Comparison of ENCODE assay signal across 8 cellular contexts in genomic region chr6:32700391-32701040, GRCh38. TPM values are rescaled to one million over a fixed set of nuclear protein-coding genes. Genes with fewer than 3 reads are reported as not detected.
DNase-seq lines count a peak whose midpoint lies in the region; ATAC-seq and TF ChIP-seq lines count a peak whose summit lies in the region.

No MANE protein-coding gene starts in this region.

- peak; percentile 58 for DNase-seq in DMS153 treated with DMSO at 0.1 percent for 48 hours (lab: John Stamatoyannopoulos, UW; ENCODE audit: unreplicated experiment)
- DNase-seq in HS-5 (ENCODE audit: low read depth): peak; percentile 13
- peak; percentile 73 for DNase-seq in OCI-M1 (lab: John Stamatoyannopoulos, UW)
- DNase-seq in MCF 10A (ENCODE audit: unreplicated experiment): peak; percentile 73
- peak; percentile 67 for DNase-seq in iPS-NIHi7 (ENCODE audit: extremely low spot score)
- peak; percentile 10 to 11 for DNase-seq in stimulated activated CD4-positive, alpha-beta T cell treated with anti-CD3 and anti-CD28 coated beads, Interleukin-2, amount 100 ng/mL, for 48 hours
- no peak for DNase-seq in NCI-H187 (lab: John Stamatoyannopoulos, UW)

- H3K4me3 Mint-ChIP-seq in MCF 10A (ENCODE audit: unreplicated experiment): no peak overlapping the region

- peaks cover 89% of the 10 kb centered on the region for H3K27me3 Mint-ChIP-seq in MCF 10A (ENCODE audit: insufficient read depth, unreplicated experiment)

- POLR2A ChIA-PET in MCF 10A (lab: Yijun Ruan, JAX): interaction anchor here (1.2 kb wide), 1 partner anchor 281 kb away, joined by 4 read pairs; no protein-coding TSS in a partner anchor

- CTCF ChIA-PET in MCF 10A (lab: Yijun Ruan, JAX): interaction anchor here (0.6 to 4.3 kb wide), 24 partner anchors 12 to 729 kb away, joined by 3 to 33 read pairs (median 3); partner anchors contain the start of genes DXO and HLA-DQB1

- no peak for ATAC-seq in HG03039 (IDR thresholded peaks at IDR 0.05; ENCODE audit: unreplicated experiment)

- no peaks in the 10 kb centered on the region for H3K36me3 Mint-ChIP-seq in MCF 10A (ENCODE audit: insufficient read depth, unreplicated experiment)

- H3K9me3 Mint-ChIP-seq in MCF 10A (ENCODE audit: unreplicated experiment): peaks cover 7% of the 10 kb centered on the region

- TF ChIP-seq CTCF in MCF 10A (IDR thresholded peaks at IDR 0.05; ENCODE audit: unreplicated experiment): peak; percentile 45

- no peaks in the 10 kb centered on the region for H3K4me1 Mint-ChIP-seq in MCF 10A (ENCODE audit: insufficient read depth, unreplicated experiment)

- no peak overlapping the region for H3K27ac Mint-ChIP-seq in MCF 10A (ENCODE audit: low read depth, unreplicated experiment)

- no TSS peak for BruUV-seq in MCF 10A (replicated peaks; lab: Mats Ljungman, UMichigan)

- intact Hi-C loops in MCF 10A (cut with micrococcal nuclease): loop anchor here (1.0 to 5.0 kb wide), 5 partner anchors 97 to 453 kb away; no protein-coding TSS in a partner anchor

RNA-seq across cellular contexts. Expression of gene HLA-DQB1, which starts 34.1 kb away (rescaled TPM):
- total RNA-seq in MCF 10A (2022): not detected in 2 replicates

RNA-seq across cellular contexts. Expression of gene HLA-DQA2, which starts 40.7 kb away (rescaled TPM):
- total RNA-seq in MCF 10A (2022): not detected in 2 replicates

Comparison
In these comparisons a context has a peak if more than half of its experiments do, and no peak if none do; other contexts are left out.
1. DNase-seq: peak in DMS153 treated with DMSO at 0.1 percent for 48 hours (single experiment), HS-5 (single experiment), OCI-M1 (single experiment), MCF 10A (single experiment), iPS-NIHi7 (single experiment) and stimulated activated CD4-positive, alpha-beta T cell treated with anti-CD3 and anti-CD28 coated beads, Interleukin-2, amount 100 ng/mL, for 48 hours (2 of 2); none in NCI-H187 (0 of 2).